In genomic region chr21:44933199-44933937, GRCh38 we compare ENCODE assay signal across 9 cellular contexts. TPM values are rescaled to one million over a fixed set of nuclear protein-coding genes. Genes with fewer than 3 reads are reported as not detected.
DNase-seq lines count a peak whose midpoint lies in the region; ATAC-seq and TF ChIP-seq lines count a peak whose summit lies in the region.
"Had no signal": no experiment of that assay in that cellular context is flagged by ENCODE, and none has a peak within 500 bp of the region (broad histone marks: within the 10 kb centered on the region; RNA-seq: fewer than 3 reads in every experiment).

No MANE protein-coding gene starts in this region.

- ATAC-seq in CD4-positive, alpha-beta T cell (ENCODE audit: poor library complexity) = no peak
- no peak for ATAC-seq in activated naive CD8-positive, alpha-beta T cell treated with anti-CD3 and anti-CD28 coated beads, Interleukin-2, amount 10 ng/mL, durations not matched to agents 7 days and 5 days (ENCODE audit: low read depth)

- CTCF ChIA-PET in CD4-positive, alpha-beta T cell (lab: Charles Lee) = interaction anchor here (2.0 to 6.3 kb wide), 4 partner anchors 20 to 132 kb away, joined by 5 to 56 read pairs (median 11); partner anchors contain the start of gene UBE2G2

- peaks cover 3% of the 10 kb centered on the region for H3K36me3 ChIP-seq in neutrophil
- H3K36me3 ChIP-seq: thyroid gland had no signal

- H3K27ac ChIP-seq in CD4-positive, alpha-beta T cell (ENCODE audit: low read depth, low read length) = no peak overlapping the region
- peak overlapping the region; percentile 99 for H3K27ac ChIP-seq in neutrophil
- H3K27ac ChIP-seq: HL-60, thyroid gland had no signal

- no peaks in the 10 kb centered on the region for H3K36me3 Mint-ChIP-seq in CD4-positive, alpha-beta T cell (ENCODE audit: low read depth)
- H3K36me3 Mint-ChIP-seq in activated naive CD8-positive, alpha-beta T cell treated with anti-CD3 and anti-CD28 coated beads, Interleukin-2, amount 10 ng/mL, durations not matched to agents 7 days and 5 days = peaks cover 3% of the 10 kb centered on the region

- H3K4me3 ChIP-seq in GM12864 (ENCODE audit: low read depth, low read length) (peak overlapping the region; percentile 63), neutrophil (ENCODE audit: low read depth in 1 of 2, low read length in 1 of 2) (peak overlapping the region; percentile 79 to 87)

- DNase-seq in CD4-positive, alpha-beta T cell = no peak
- DNase-seq in GM12864 (ENCODE audit: low read depth) = no peak
- DNase-seq in activated naive CD8-positive, alpha-beta T cell treated with anti-CD3 and anti-CD28 coated beads, Interleukin-2, amount 10 ng/mL, durations not matched to agents 7 days and 5 days = no peak
- no peak for DNase-seq in GOT3 (lab: John Stamatoyannopoulos, UW)
- DNase-seq in DMS79 (lab: John Stamatoyannopoulos, UW) = no peak
- no peak for DNase-seq in DMS114 treated with DMSO at 0.1 percent for 48 hours (lab: John Stamatoyannopoulos, UW; ENCODE audit: unreplicated experiment)
- DNase-seq: thyroid gland had no signal

- H3K9me3 Mint-ChIP-seq in CD4-positive, alpha-beta T cell = no peaks in the 10 kb centered on the region
- no peaks in the 10 kb centered on the region for H3K9me3 Mint-ChIP-seq in activated naive CD8-positive, alpha-beta T cell treated with anti-CD3 and anti-CD28 coated beads, Interleukin-2, amount 10 ng/mL, durations not matched to agents 7 days and 5 days

- peak overlapping the region; percentile 51 for H3K4me3 Mint-ChIP-seq in CD4-positive, alpha-beta T cell
- H3K4me3 Mint-ChIP-seq in activated naive CD8-positive, alpha-beta T cell treated with anti-CD3 and anti-CD28 coated beads, Interleukin-2, amount 10 ng/mL, durations not matched to agents 7 days and 5 days = peak overlapping the region; percentile 19

- peaks cover 31% of the 10 kb centered on the region for H3K4me1 Mint-ChIP-seq in CD4-positive, alpha-beta T cell (ENCODE audit: low read depth)
- peaks cover 33% of the 10 kb centered on the region for H3K4me1 Mint-ChIP-seq in activated naive CD8-positive, alpha-beta T cell treated with anti-CD3 and anti-CD28 coated beads, Interleukin-2, amount 10 ng/mL, durations not matched to agents 7 days and 5 days

- POLR2A ChIA-PET in CD4-positive, alpha-beta T cell (lab: Charles Lee) = interaction anchor here (1.0 to 9.5 kb wide), 3 partner anchors 19 to 59 kb away, joined by 3 to 362 read pairs (median 11); partner anchors contain the start of gene PTTG1IP
- POLR2A ChIA-PET in activated naive CD8-positive, alpha-beta T cell treated with anti-CD3 and anti-CD28 coated beads, Interleukin-2, amount 10 ng/mL, durations not matched to agents 7 days and 5 days (lab: Charles Lee) = interaction anchor here (0.8 to 9.1 kb wide), 4 partner anchors 14 to 52 kb away, joined by 3 to 165 read pairs (median 26); no protein-coding TSS in a partner anchor

- no peaks in the 10 kb centered on the region for H3K27me3 Mint-ChIP-seq in CD4-positive, alpha-beta T cell
- no peaks in the 10 kb centered on the region for H3K27me3 Mint-ChIP-seq in activated naive CD8-positive, alpha-beta T cell treated with anti-CD3 and anti-CD28 coated beads, Interleukin-2, amount 10 ng/mL, durations not matched to agents 7 days and 5 days

- H3K27ac Mint-ChIP-seq in CD4-positive, alpha-beta T cell = peak overlapping the region; percentile 30
- no peak overlapping the region for H3K27ac Mint-ChIP-seq in activated naive CD8-positive, alpha-beta T cell treated with anti-CD3 and anti-CD28 coated beads, Interleukin-2, amount 10 ng/mL, durations not matched to agents 7 days and 5 days

- intact Hi-C loops in CD4-positive, alpha-beta T cell (cut with DNase I, micrococcal nuclease) = loop anchor here in 1 of 2 experiments (2.0 to 5.0 kb wide), 2 partner anchors 116 to 133 kb away; partner anchors contain the start of genes SUMO3 and UBE2G2

- no peaks in the 10 kb centered on the region for H3K9me3 ChIP-seq in CD4-positive, alpha-beta T cell (ENCODE audit: control insufficient read depth, low read length)
- H3K9me3 ChIP-seq in neutrophil = no peaks in the 10 kb centered on the region
- H3K9me3 ChIP-seq: thyroid gland had no signal

- H3K27me3 ChIP-seq in CD4-positive, alpha-beta T cell (ENCODE audit: control insufficient read depth, insufficient read depth, low read length) = no peaks in the 10 kb centered on the region
- H3K27me3 ChIP-seq in neutrophil = peaks cover 5% of the 10 kb centered on the region

- TF ChIP-seq CTCF in CD4-positive, alpha-beta T cell (IDR thresholded peaks at IDR 0.05) = no peak
- TF ChIP-seq CTCF in GM12864 (IDR thresholded peaks at IDR 0.05; ENCODE audit: low read depth, low read length, missing control alignments) (no peak), neutrophil (IDR thresholded peaks at IDR 0.05) (no peak)

- H3K4me1 ChIP-seq in neutrophil (ENCODE audit: control insufficient read depth in 1 of 2, insufficient read depth in 1 of 2, low read depth in 1 of 2, low read length in 1 of 2) = peaks cover 45 to 49% of the 10 kb centered on the region in 2 experiments

RNA-seq across cellular contexts. Expression of gene SLX9, which starts 6.5 kb away (rescaled TPM):
- total RNA-seq in CD4-positive, alpha-beta T cell = 1 to 10 TPM; 7.7 to 9.1 TPM
- total RNA-seq in activated naive CD8-positive, alpha-beta T cell treated with anti-CD3 and anti-CD28 coated beads, Interleukin-2, amount 10 ng/mL, durations not matched to agents 7 days and 5 days = 10 to 100 TPM; 44.2 to 44.3 TPM

RNA-seq across cellular contexts. Expression of gene ITGB2, which starts 12.7 kb away (rescaled TPM):
- 100 to 1,000 TPM; 283 to 284 TPM for total RNA-seq in CD4-positive, alpha-beta T cell
- 100 to 1,000 TPM; 416 to 452 TPM for total RNA-seq in activated naive CD8-positive, alpha-beta T cell treated with anti-CD3 and anti-CD28 coated beads, Interleukin-2, amount 10 ng/mL, durations not matched to agents 7 days and 5 days

RNA-seq across cellular contexts. Expression of gene PTTG1IP, which starts 59.9 kb away (rescaled TPM):
- 10 to 100 TPM; 99.0 to 99.5 TPM for total RNA-seq in CD4-positive, alpha-beta T cell
- 10 to 100 TPM; 66.1 to 73.2 TPM for total RNA-seq in activated naive CD8-positive, alpha-beta T cell treated with anti-CD3 and anti-CD28 coated beads, Interleukin-2, amount 10 ng/mL, durations not matched to agents 7 days and 5 days

Comparison
In these comparisons a context has a peak if more than half of its experiments do, and no peak if none do; other contexts are left out.
1. RNA of gene SLX9, which starts 6.5 kb away (total RNA-seq): 44.2 to 44.3 TPM in activated naive CD8-positive, alpha-beta T cell treated with anti-CD3 and anti-CD28 coated beads, Interleukin-2, amount 10 ng/mL, durations not matched to agents 7 days and 5 days; 7.7 to 9.1 TPM in CD4-positive, alpha-beta T cell; every median in the first group is over 4 times any median in the second.